36 cellular contexts compared by ENCODE assay signal in genomic region chr12:107840186-107840585, GRCh38.
"Had no signal": no experiment of that assay in that cellular context is flagged by ENCODE, and none has a peak within 500 bp of the region (broad histone marks: within the 10 kb centered on the region; RNA-seq: fewer than 3 reads in every experiment).

No MANE protein-coding gene starts in this region.

- H3K4me1 Mint-ChIP-seq: activated naive CD4-positive, alpha-beta T cell treated with anti-CD3 and anti-CD28 coated beads, Interleukin-2, amount 10 ng/mL, durations not matched to agents 7 days and 5 days; central memory CD8-positive, alpha-beta T cell had no signal

- H3K9me3 Mint-ChIP-seq: activated B cell treated with CpG ODN at 0.5 μM for 24 hours; activated CD4-positive, alpha-beta memory T cell treated with anti-CD3 and anti-CD28 coated beads for 36 hours; activated CD8-positive, alpha-beta T cell treated with anti-CD3 and anti-CD28 coated beads for 36 hours; activated naive CD4-positive, alpha-beta T cell treated with anti-CD3 and anti-CD28 coated beads, Interleukin-2, amount 10 ng/mL, durations not matched to agents 7 days and 5 days; activated naive CD4-positive, alpha-beta T cell treated with anti-CD3 and anti-CD28 coated beads, Interleukin-2, amount 50 U/mL, for 24 hours; activated naive CD8-positive, alpha-beta T cell treated with anti-CD3 and anti-CD28 coated beads, Interleukin-2, amount 10 ng/mL, durations not matched to agents 7 days and 5 days; activated naive CD8-positive, alpha-beta T cell treated with anti-CD3 and anti-CD28 coated beads, Interleukin-2, amount 50 U/mL, for 24 hours; activated T-cell treated with anti-CD3 and anti-CD28 coated beads, Interleukin-2, amount 50 U/mL, for 4 hours; activated T-cell treated with anti-CD3 and anti-CD28 coated beads, Interleukin-2, amount 50 U/mL, for 72 hours; activated T-helper 1 cell treated with anti-CD3 and anti-CD28 coated beads, Interleukin-12 subunit alpha, Interleukin-12 subunit beta, Interleukin-2, Interleukin-4 antibody, amounts not matched to agents 30 ng/mL and 10 ng/mL and 1 ng/mL, durations not matched to agents 14 hours and 24 hours and 36 hours; activated T-helper 2 cell treated with anti-CD3 and anti-CD28 coated beads, Interferon-gamma antibody, Interleukin-2, Interleukin-4, amounts not matched to agents 10 μg/mL and 5 μg/mL and 100 μg/mL, durations not matched to agents 14 hours and 24 hours and 36 hours; brain; central memory CD8-positive, alpha-beta T cell; T-helper 1 cell treated with Interleukin-12 subunit alpha and Interleukin-12 subunit beta and Interleukin-4 antibody, amounts not matched to agents 30 μg/mL and 1 μg/mL, for 36 hours; T-helper 2 cell treated with Interferon-gamma antibody and Interleukin-4, amounts not matched to agents 5 μg/mL and 100 μg/mL, for 36 hours had no signal

- H3K27ac Mint-ChIP-seq: activated B cell treated with CpG ODN at 0.5 μM for 24 hours; activated CD4-positive, alpha-beta memory T cell treated with anti-CD3 and anti-CD28 coated beads for 36 hours; activated CD8-positive, alpha-beta T cell treated with anti-CD3 and anti-CD28 coated beads for 36 hours; activated naive CD4-positive, alpha-beta T cell treated with anti-CD3 and anti-CD28 coated beads, Interleukin-2, amount 10 ng/mL, durations not matched to agents 7 days and 5 days; activated naive CD4-positive, alpha-beta T cell treated with anti-CD3 and anti-CD28 coated beads, Interleukin-2, amount 50 U/mL, for 24 hours; activated naive CD8-positive, alpha-beta T cell; activated naive CD8-positive, alpha-beta T cell treated with anti-CD3 and anti-CD28 coated beads, Interleukin-2, amount 10 ng/mL, durations not matched to agents 7 days and 5 days; activated naive CD8-positive, alpha-beta T cell treated with anti-CD3 and anti-CD28 coated beads, Interleukin-2, amount 50 U/mL, for 24 hours; activated T-cell treated with anti-CD3 and anti-CD28 coated beads, Interleukin-2, amount 50 U/mL, for 72 hours; activated T-helper 1 cell treated with anti-CD3 and anti-CD28 coated beads, Interleukin-12 subunit alpha, Interleukin-12 subunit beta, Interleukin-2, Interleukin-4 antibody, amounts not matched to agents 30 ng/mL and 10 ng/mL and 1 ng/mL, durations not matched to agents 14 hours and 24 hours and 36 hours; activated T-helper 2 cell treated with anti-CD3 and anti-CD28 coated beads, Interferon-gamma antibody, Interleukin-2, Interleukin-4, amounts not matched to agents 10 μg/mL and 5 μg/mL and 100 μg/mL, durations not matched to agents 14 hours and 24 hours and 36 hours; brain; T-helper 1 cell treated with Interleukin-12 subunit alpha and Interleukin-12 subunit beta and Interleukin-4 antibody, amounts not matched to agents 30 μg/mL and 1 μg/mL, for 36 hours; T-helper 2 cell treated with Interferon-gamma antibody and Interleukin-4, amounts not matched to agents 5 μg/mL and 100 μg/mL, for 36 hours had no signal

- H3K36me3 Mint-ChIP-seq: activated CD4-positive, alpha-beta memory T cell treated with anti-CD3 and anti-CD28 coated beads for 36 hours; activated naive CD4-positive, alpha-beta T cell treated with anti-CD3 and anti-CD28 coated beads, Interleukin-2, amount 10 ng/mL, durations not matched to agents 7 days and 5 days; activated naive CD4-positive, alpha-beta T cell treated with anti-CD3 and anti-CD28 coated beads, Interleukin-2, amount 50 U/mL, for 24 hours; activated naive CD8-positive, alpha-beta T cell; activated naive CD8-positive, alpha-beta T cell treated with anti-CD3 and anti-CD28 coated beads, Interleukin-2, amount 10 ng/mL, durations not matched to agents 7 days and 5 days; brain had no signal

- H3K36me3 ChIP-seq: ascending aorta, cardiac muscle cell, colonic mucosa had no signal

- ATAC-seq: activated CD8-positive, alpha-beta T cell treated with anti-CD3 and anti-CD28 coated beads for 36 hours; activated naive CD8-positive, alpha-beta T cell treated with anti-CD3 and anti-CD28 coated beads, Interleukin-2, amount 50 U/mL, for 24 hours; activated T-cell treated with anti-CD3 and anti-CD28 coated beads, Interleukin-2, amount 50 U/mL, for 4 hours; activated T-cell treated with anti-CD3 and anti-CD28 coated beads, Interleukin-2, amount 50 U/mL, for 72 hours had no signal

- H3K4me3 Mint-ChIP-seq: activated B cell treated with CpG ODN at 0.5 μM for 24 hours; activated CD4-positive, alpha-beta memory T cell treated with anti-CD3 and anti-CD28 coated beads for 36 hours; activated CD8-positive, alpha-beta T cell treated with anti-CD3 and anti-CD28 coated beads for 36 hours; activated naive CD4-positive, alpha-beta T cell treated with anti-CD3 and anti-CD28 coated beads, Interleukin-2, amount 10 ng/mL, durations not matched to agents 7 days and 5 days; activated naive CD4-positive, alpha-beta T cell treated with anti-CD3 and anti-CD28 coated beads, Interleukin-2, amount 50 U/mL, for 24 hours; activated naive CD8-positive, alpha-beta T cell; activated naive CD8-positive, alpha-beta T cell treated with anti-CD3 and anti-CD28 coated beads, Interleukin-2, amount 10 ng/mL, durations not matched to agents 7 days and 5 days; activated naive CD8-positive, alpha-beta T cell treated with anti-CD3 and anti-CD28 coated beads, Interleukin-2, amount 50 U/mL, for 24 hours; activated T-cell treated with anti-CD3 and anti-CD28 coated beads, Interleukin-2, amount 50 U/mL, for 4 hours; activated T-cell treated with anti-CD3 and anti-CD28 coated beads, Interleukin-2, amount 50 U/mL, for 72 hours; activated T-helper 1 cell treated with anti-CD3 and anti-CD28 coated beads, Interleukin-12 subunit alpha, Interleukin-12 subunit beta, Interleukin-2, Interleukin-4 antibody, amounts not matched to agents 30 ng/mL and 10 ng/mL and 1 ng/mL, durations not matched to agents 14 hours and 24 hours and 36 hours; brain; central memory CD8-positive, alpha-beta T cell; T-helper 1 cell treated with Interleukin-12 subunit alpha and Interleukin-12 subunit beta and Interleukin-4 antibody, amounts not matched to agents 30 μg/mL and 1 μg/mL, for 36 hours; T-helper 2 cell treated with Interferon-gamma antibody and Interleukin-4, amounts not matched to agents 5 μg/mL and 100 μg/mL, for 36 hours had no signal

- H3K4me3 ChIP-seq: ascending aorta, cardiac muscle cell, colonic mucosa had no signal

- H3K27ac ChIP-seq: ascending aorta, cardiac muscle cell, colonic mucosa, VCaP had no signal

- DNase-seq: activated B cell treated with CpG ODN at 0.5 μM for 24 hours; activated CD4-positive, alpha-beta memory T cell treated with anti-CD3 and anti-CD28 coated beads for 36 hours; activated CD4-positive, alpha-beta T cell treated with anti-CD3 and anti-CD28 coated beads for 48 hours; activated CD4-positive, alpha-beta T cell treated with anti-CD3 and anti-CD28 coated beads, Interleukin-2, amount 50 U/mL, for 1 hour; activated CD4-positive, alpha-beta T cell treated with anti-CD3 and anti-CD28 coated beads, Interleukin-2, amount 50 U/mL, for 4 hours; activated CD4-positive, CD25-positive, alpha-beta regulatory T cell treated with anti-CD3 and anti-CD28 coated beads, Interleukin-2, amount 50 U/mL, for 72 hours; activated CD8-positive, alpha-beta memory T cell treated with anti-CD3 and anti-CD28 coated beads, Interleukin-2, amount 50 U/mL, for 4 hours; activated CD8-positive, alpha-beta T cell treated with anti-CD3 and anti-CD28 coated beads for 36 hours; activated effector memory CD4-positive, alpha-beta T cell treated with Interleukin-2 at 50 U/mL for 16 hours; activated gamma-delta T cell; activated naive CD4-positive, alpha-beta T cell treated with anti-CD3 and anti-CD28 coated beads, Interleukin-2, amount 10 ng/mL, durations not matched to agents 7 days and 5 days; activated naive CD4-positive, alpha-beta T cell treated with Interleukin-2 at 50 U/mL for 16 hours; activated naive CD8-positive, alpha-beta T cell treated with anti-CD3 and anti-CD28 coated beads, Interleukin-2, amount 10 ng/mL, durations not matched to agents 7 days and 5 days; activated naive CD8-positive, alpha-beta T cell treated with anti-CD3 and anti-CD28 coated beads, Interleukin-2, amount 50 U/mL, for 24 hours; activated T-cell treated with anti-CD3 and anti-CD28 coated beads for 4 hours; activated T-cell treated with anti-CD3 and anti-CD28 coated beads, Interleukin-2, amount 50 U/mL, for 1 hour; activated T-cell treated with anti-CD3 and anti-CD28 coated beads, Interleukin-2, amount 50 U/mL, for 4 hours; amygdala; anterior cingulate cortex; caudate nucleus; cerebellar nuclear complex; colonic mucosa; T-helper 2 cell; T-helper 9 cell had no signal

- H3K9me3 ChIP-seq: ascending aorta, colonic mucosa had no signal
